8 cellular contexts compared by ENCODE assay signal in the genomic region with DNA sequence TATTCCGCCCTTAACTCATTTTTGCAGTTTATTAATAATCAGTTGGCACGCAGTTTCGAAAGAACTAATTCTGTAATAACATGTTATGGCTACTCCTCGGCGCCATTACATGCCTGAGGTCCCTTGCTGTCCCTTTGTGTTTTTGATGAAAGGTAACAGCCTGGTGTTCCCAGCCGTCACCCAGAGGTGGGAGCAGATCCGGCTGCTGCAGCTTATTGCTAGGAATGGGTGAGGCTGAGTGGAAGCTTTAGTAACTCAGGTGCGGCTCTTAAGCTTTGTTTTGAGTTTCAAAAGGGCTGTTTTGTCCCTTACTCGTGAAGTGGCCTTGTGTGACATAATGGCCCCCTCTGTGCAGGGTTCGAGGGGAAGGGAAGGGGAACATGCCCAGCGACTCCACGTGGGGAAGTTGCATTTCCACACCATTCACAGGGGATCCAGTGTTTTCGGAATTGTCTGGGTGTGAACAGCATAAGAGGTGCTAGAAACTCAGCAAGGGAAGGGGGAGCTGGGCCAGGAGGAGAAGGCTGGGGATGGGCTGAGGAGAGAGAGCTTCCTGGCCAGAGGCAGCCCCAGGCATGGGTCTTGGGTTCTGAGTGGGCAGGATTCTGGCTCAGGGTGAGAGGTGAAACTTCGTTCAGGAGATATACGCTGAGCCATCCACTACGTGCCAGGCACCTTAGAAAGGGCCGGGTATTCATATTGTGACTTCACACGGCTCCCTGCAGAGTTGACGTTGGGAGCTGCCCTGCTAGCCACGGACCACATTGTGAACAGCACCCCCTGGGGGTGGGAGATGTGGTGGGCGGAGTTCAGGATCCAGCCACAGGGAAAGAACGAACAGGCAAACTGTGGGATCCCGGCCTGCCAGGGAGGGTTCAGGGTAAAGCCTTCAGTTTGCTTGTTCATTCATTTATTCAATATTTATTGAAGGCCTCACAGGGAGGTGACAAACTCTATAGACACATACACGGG.
DNase-seq lines count a peak whose midpoint lies in the region; TF ChIP-seq lines count a peak whose summit lies in the region.

No MANE protein-coding gene starts in this region.

- 0 out of 2 replicates have a peak, but pooled peaks cover 6% of the 10 kb centered on the region for H3K4me1 ChIP-seq in DOHH2 (ENCODE audit: control insufficient read depth, low read length)

- H3K27me3 ChIP-seq in DOHH2 (ENCODE audit: control insufficient read depth, low read length), result peaks cover 28% of the 10 kb centered on the region

- H3K27me3 Mint-ChIP-seq in activated naive CD4-positive, alpha-beta T cell treated with anti-CD3 and anti-CD28 coated beads, Interleukin-2, amount 10 ng/mL, durations not matched to agents 7 days and 5 days, result peaks cover 50% of the 10 kb centered on the region

- DNase-seq in Kasumi-1 (lab: John Stamatoyannopoulos, UW) (peak; percentile 22 to 29), hypothalamus (lab: John Stamatoyannopoulos, UW) (peak in 26 of 51 donors; percentile 5 to 71 (median 38)), NCI-H2107 treated with DMSO at 0.1 percent for 48 hours (lab: John Stamatoyannopoulos, UW; ENCODE audit: unreplicated experiment) (no peak), cortex of kidney (lab: John Stamatoyannopoulos, UW) (no peak), GM19240 (ENCODE audit: insufficient read length, low spot score) (no peak)
- DNase-seq in activated naive CD4-positive, alpha-beta T cell treated with anti-CD3 and anti-CD28 coated beads, Interleukin-2, amount 10 ng/mL, durations not matched to agents 7 days and 5 days, result peak; percentile 48
- peak; percentile 6 for DNase-seq in stimulated activated CD8-positive, alpha-beta memory T cell treated with anti-CD3 and anti-CD28 coated beads, Interleukin-2, amount 100 ng/mL, for 48 hours (ENCODE audit: low read depth in 2 of 2)

- peaks cover 12% of the 10 kb centered on the region for H3K4me1 Mint-ChIP-seq in activated naive CD4-positive, alpha-beta T cell treated with anti-CD3 and anti-CD28 coated beads, Interleukin-2, amount 10 ng/mL, durations not matched to agents 7 days and 5 days

- no peak overlapping the region for H3K27ac Mint-ChIP-seq in activated naive CD4-positive, alpha-beta T cell treated with anti-CD3 and anti-CD28 coated beads, Interleukin-2, amount 10 ng/mL, durations not matched to agents 7 days and 5 days

- H3K9me2 ChIP-seq in DOHH2 (replicated peaks; ENCODE audit: control insufficient read depth, low read length), result no peaks in the 10 kb centered on the region

- no peaks in the 10 kb centered on the region for H3K9me3 Mint-ChIP-seq in activated naive CD4-positive, alpha-beta T cell treated with anti-CD3 and anti-CD28 coated beads, Interleukin-2, amount 10 ng/mL, durations not matched to agents 7 days and 5 days

- no peaks in the 10 kb centered on the region for H3F3A ChIP-seq in DOHH2 (ENCODE audit: control insufficient read depth, insufficient read depth)

- H4K20me1 ChIP-seq in DOHH2 (ENCODE audit: control insufficient read depth, insufficient read depth, low read depth, low read length), result no peaks in the 10 kb centered on the region

- H3K4me2 ChIP-seq in DOHH2 (ENCODE audit: low read length), result no peak overlapping the region

- no peak overlapping the region for H3K4me3 ChIP-seq in DOHH2 (ENCODE audit: low read length)

- no peaks in the 10 kb centered on the region for H3K79me2 ChIP-seq in DOHH2 (ENCODE audit: control insufficient read depth, low read length)

- no peaks in the 10 kb centered on the region for H3K36me3 ChIP-seq in DOHH2 (ENCODE audit: control insufficient read depth, low read length)

- CTCF ChIA-PET in activated naive CD4-positive, alpha-beta T cell treated with anti-CD3 and anti-CD28 coated beads, Interleukin-2, amount 10 ng/mL, durations not matched to agents 7 days and 5 days (lab: Charles Lee), result interaction anchor here (0.8 to 1.5 kb wide), 4 partner anchors 12 to 317 kb away, joined by 3 to 5 read pairs (median 4); no protein-coding TSS in a partner anchor

- no peaks in the 10 kb centered on the region for H3K36me3 Mint-ChIP-seq in activated naive CD4-positive, alpha-beta T cell treated with anti-CD3 and anti-CD28 coated beads, Interleukin-2, amount 10 ng/mL, durations not matched to agents 7 days and 5 days

- TF ChIP-seq CTCF in DOHH2 (IDR thresholded peaks at IDR 0.05; ENCODE audit: low read depth, low read length, poor library complexity, severe bottlenecking), result peak; percentile 67

- H3K4me3 Mint-ChIP-seq in activated naive CD4-positive, alpha-beta T cell treated with anti-CD3 and anti-CD28 coated beads, Interleukin-2, amount 10 ng/mL, durations not matched to agents 7 days and 5 days, result no peak overlapping the region

- no peak overlapping the region for H3K27ac ChIP-seq in DOHH2 (ENCODE audit: low read depth, low read length)

- no peaks in the 10 kb centered on the region for H3K9me3 ChIP-seq in DOHH2 (ENCODE audit: control insufficient read depth, insufficient read depth, low read length)

Comparison
In these comparisons a context has a peak if more than half of its experiments do, and no peak if none do; other contexts are left out.
1. DNase-seq: peak in Kasumi-1 (2 of 2), activated naive CD4-positive, alpha-beta T cell treated with anti-CD3 and anti-CD28 coated beads, Interleukin-2, amount 10 ng/mL, durations not matched to agents 7 days and 5 days (single experiment), hypothalamus (26 of 51) and stimulated activated CD8-positive, alpha-beta memory T cell treated with anti-CD3 and anti-CD28 coated beads, Interleukin-2, amount 100 ng/mL, for 48 hours (2 of 2); none in NCI-H2107 treated with DMSO at 0.1 percent for 48 hours (single experiment), cortex of kidney (single experiment) and GM19240 (single experiment).